29 cellular contexts compared by ENCODE assay signal in genomic region chr22:43667658-43668057, GRCh38.
"Had no signal": no experiment of that assay in that cellular context is flagged by ENCODE, and none has a peak within 500 bp of the region (broad histone marks: within the 10 kb centered on the region; RNA-seq: fewer than 3 reads in every experiment).

No MANE protein-coding gene starts in this region.

- H3K4me3 Mint-ChIP-seq: activated CD4-positive, alpha-beta memory T cell treated with anti-CD3 and anti-CD28 coated beads for 36 hours; activated CD4-positive, alpha-beta T cell treated with anti-CD3 and anti-CD28 coated beads for 36 hours; activated CD4-positive, alpha-beta T cell treated with anti-CD3 and anti-CD28 coated beads, Interleukin-2, amount 10 ng/mL, durations not matched to agents 24 days and 14 days; activated CD8-positive, alpha-beta memory T cell treated with anti-CD3 and anti-CD28 coated beads, Interleukin-2, amount 10 ng/mL, durations not matched to agents 7 days and 5 days; activated CD8-positive, alpha-beta T cell treated with anti-CD3 and anti-CD28 coated beads, Interleukin-2, amount 10 ng/mL, durations not matched to agents 7 days and 5 days; activated naive CD4-positive, alpha-beta T cell treated with anti-CD3 and anti-CD28 coated beads, Interleukin-2, amount 10 ng/mL, durations not matched to agents 7 days and 5 days; activated naive CD8-positive, alpha-beta T cell treated with anti-CD3 and anti-CD28 coated beads, Interleukin-2, amount 10 ng/mL, durations not matched to agents 7 days and 5 days; activated T-helper 1 cell treated with anti-CD3 and anti-CD28 coated beads, Interleukin-12 subunit alpha, Interleukin-12 subunit beta, Interleukin-2, Interleukin-4 antibody, amounts not matched to agents 30 ng/mL and 10 ng/mL and 1 ng/mL, durations not matched to agents 14 hours and 24 hours and 36 hours; brain had no signal

- H3K4me1 ChIP-seq: ascending aorta, breast epithelium, colonic mucosa had no signal

- H3K36me3 ChIP-seq: ascending aorta, breast epithelium, cardiac muscle cell, colonic mucosa had no signal

- H3K27ac Mint-ChIP-seq: activated CD4-positive, alpha-beta memory T cell treated with anti-CD3 and anti-CD28 coated beads for 36 hours; activated CD4-positive, alpha-beta T cell treated with anti-CD3 and anti-CD28 coated beads for 36 hours; activated CD4-positive, alpha-beta T cell treated with anti-CD3 and anti-CD28 coated beads, Interleukin-2, amount 10 ng/mL, durations not matched to agents 24 days and 14 days; activated CD8-positive, alpha-beta memory T cell treated with anti-CD3 and anti-CD28 coated beads, Interleukin-2, amount 10 ng/mL, durations not matched to agents 7 days and 5 days; activated CD8-positive, alpha-beta T cell treated with anti-CD3 and anti-CD28 coated beads, Interleukin-2, amount 10 ng/mL, durations not matched to agents 7 days and 5 days; activated naive CD4-positive, alpha-beta T cell treated with anti-CD3 and anti-CD28 coated beads, Interleukin-2, amount 10 ng/mL, durations not matched to agents 7 days and 5 days; activated naive CD4-positive, alpha-beta T cell treated with anti-CD3 and anti-CD28 coated beads, Interleukin-2, amount 50 U/mL, for 72 hours; activated naive CD8-positive, alpha-beta T cell treated with anti-CD3 and anti-CD28 coated beads, Interleukin-2, amount 10 ng/mL, durations not matched to agents 7 days and 5 days; activated T-helper 1 cell treated with anti-CD3 and anti-CD28 coated beads, Interleukin-12 subunit alpha, Interleukin-12 subunit beta, Interleukin-2, Interleukin-4 antibody, amounts not matched to agents 30 ng/mL and 10 ng/mL and 1 ng/mL, durations not matched to agents 14 hours and 24 hours and 36 hours; activated T-helper 2 cell treated with anti-CD3 and anti-CD28 coated beads, Interferon-gamma antibody, Interleukin-2, Interleukin-4, amounts not matched to agents 10 μg/mL and 5 μg/mL and 100 μg/mL, durations not matched to agents 14 hours and 24 hours and 36 hours had no signal

- H3K36me3 Mint-ChIP-seq: activated CD4-positive, alpha-beta memory T cell treated with anti-CD3 and anti-CD28 coated beads for 36 hours; activated CD8-positive, alpha-beta memory T cell treated with anti-CD3 and anti-CD28 coated beads, Interleukin-2, amount 10 ng/mL, durations not matched to agents 7 days and 5 days; activated naive CD4-positive, alpha-beta T cell treated with anti-CD3 and anti-CD28 coated beads, Interleukin-2, amount 10 ng/mL, durations not matched to agents 7 days and 5 days; activated naive CD4-positive, alpha-beta T cell treated with anti-CD3 and anti-CD28 coated beads, Interleukin-2, amount 50 U/mL, for 72 hours; activated naive CD8-positive, alpha-beta T cell treated with anti-CD3 and anti-CD28 coated beads, Interleukin-2, amount 10 ng/mL, durations not matched to agents 7 days and 5 days had no signal

- H3K9me3 Mint-ChIP-seq: activated CD4-positive, alpha-beta memory T cell treated with anti-CD3 and anti-CD28 coated beads for 36 hours; activated CD4-positive, alpha-beta T cell treated with anti-CD3 and anti-CD28 coated beads, Interleukin-2, amount 10 ng/mL, durations not matched to agents 24 days and 14 days; activated naive CD4-positive, alpha-beta T cell treated with anti-CD3 and anti-CD28 coated beads, Interleukin-2, amount 10 ng/mL, durations not matched to agents 7 days and 5 days; activated naive CD4-positive, alpha-beta T cell treated with anti-CD3 and anti-CD28 coated beads, Interleukin-2, amount 50 U/mL, for 72 hours; activated naive CD8-positive, alpha-beta T cell treated with anti-CD3 and anti-CD28 coated beads, Interleukin-2, amount 10 ng/mL, durations not matched to agents 7 days and 5 days; activated T-helper 1 cell treated with anti-CD3 and anti-CD28 coated beads, Interleukin-12 subunit alpha, Interleukin-12 subunit beta, Interleukin-2, Interleukin-4 antibody, amounts not matched to agents 30 ng/mL and 10 ng/mL and 1 ng/mL, durations not matched to agents 14 hours and 24 hours and 36 hours; activated T-helper 2 cell treated with anti-CD3 and anti-CD28 coated beads, Interferon-gamma antibody, Interleukin-2, Interleukin-4, amounts not matched to agents 10 μg/mL and 5 μg/mL and 100 μg/mL, durations not matched to agents 14 hours and 24 hours and 36 hours had no signal

- ATAC-seq: activated CD4-positive, alpha-beta T cell treated with anti-CD3 and anti-CD28 coated beads for 36 hours; activated CD8-positive, alpha-beta memory T cell treated with anti-CD3 and anti-CD28 coated beads, Interleukin-2, amount 10 ng/mL, durations not matched to agents 7 days and 5 days; activated CD8-positive, alpha-beta T cell treated with anti-CD3 and anti-CD28 coated beads, Interleukin-2, amount 10 ng/mL, durations not matched to agents 7 days and 5 days; activated naive CD4-positive, alpha-beta T cell treated with anti-CD3 and anti-CD28 coated beads, Interleukin-2, amount 50 U/mL, for 72 hours had no signal

- DNase-seq: activated CD4-positive, alpha-beta memory T cell treated with anti-CD3 and anti-CD28 coated beads for 36 hours; activated CD4-positive, alpha-beta T cell treated with anti-CD3 and anti-CD28 coated beads for 36 hours; activated CD4-positive, alpha-beta T cell treated with anti-CD3 and anti-CD28 coated beads, Interleukin-2, amount 10 ng/mL, durations not matched to agents 24 days and 14 days; activated CD4-positive, CD25-positive, alpha-beta regulatory T cell; activated CD4-positive, CD25-positive, alpha-beta regulatory T cell treated with anti-CD3 and anti-CD28 coated beads, Interleukin-2, amount 50 U/mL, for 72 hours; activated CD8-positive, alpha-beta memory T cell treated with anti-CD3 and anti-CD28 coated beads, Interleukin-2, amount 10 ng/mL, durations not matched to agents 7 days and 5 days; activated CD8-positive, alpha-beta memory T cell treated with anti-CD3 and anti-CD28 coated beads, Interleukin-2, amount 50 U/mL, for 4 hours; activated CD8-positive, alpha-beta T cell treated with anti-CD3 and anti-CD28 coated beads, Interleukin-2, amount 10 ng/mL, durations not matched to agents 7 days and 5 days; activated gamma-delta T cell; activated naive CD4-positive, alpha-beta T cell; activated naive CD4-positive, alpha-beta T cell treated with anti-CD3 and anti-CD28 coated beads, Interleukin-2, amount 10 ng/mL, durations not matched to agents 7 days and 5 days; activated naive CD8-positive, alpha-beta T cell treated with anti-CD3 and anti-CD28 coated beads, Interleukin-2, amount 10 ng/mL, durations not matched to agents 7 days and 5 days; activated T-cell treated with anti-CD3 and anti-CD28 coated beads, Interleukin-2, amount 50 U/mL, for 1 hour; activated T-cell treated with anti-CD3 and anti-CD28 coated beads, Interleukin-2, amount 50 U/mL, for 48 hours; central memory CD4-positive, alpha-beta T cell; cerebellar nuclear complex; colonic mucosa; effector CD8-positive, alpha-beta T cell; foreskin fibroblast; head of caudate nucleus; T-helper 2 cell had no signal

- H3K27ac ChIP-seq: ascending aorta, breast epithelium, cardiac muscle cell, colonic mucosa, epithelial cell of prostate had no signal

- H3K4me1 Mint-ChIP-seq: activated CD4-positive, alpha-beta T cell treated with anti-CD3 and anti-CD28 coated beads for 36 hours; activated CD4-positive, alpha-beta T cell treated with anti-CD3 and anti-CD28 coated beads, Interleukin-2, amount 10 ng/mL, durations not matched to agents 24 days and 14 days; activated CD8-positive, alpha-beta memory T cell treated with anti-CD3 and anti-CD28 coated beads, Interleukin-2, amount 10 ng/mL, durations not matched to agents 7 days and 5 days; activated naive CD4-positive, alpha-beta T cell treated with anti-CD3 and anti-CD28 coated beads, Interleukin-2, amount 10 ng/mL, durations not matched to agents 7 days and 5 days; activated naive CD8-positive, alpha-beta T cell treated with anti-CD3 and anti-CD28 coated beads, Interleukin-2, amount 10 ng/mL, durations not matched to agents 7 days and 5 days had no signal

- H3K27me3 Mint-ChIP-seq: activated CD4-positive, alpha-beta memory T cell treated with anti-CD3 and anti-CD28 coated beads for 36 hours; activated CD4-positive, alpha-beta T cell treated with anti-CD3 and anti-CD28 coated beads, Interleukin-2, amount 10 ng/mL, durations not matched to agents 24 days and 14 days; activated naive CD8-positive, alpha-beta T cell treated with anti-CD3 and anti-CD28 coated beads, Interleukin-2, amount 10 ng/mL, durations not matched to agents 7 days and 5 days; brain had no signal

- H3K4me3 ChIP-seq: ascending aorta, breast epithelium, cardiac muscle cell, colonic mucosa had no signal

- H3K27me3 ChIP-seq: ascending aorta, breast epithelium, cardiac muscle cell, colonic mucosa had no signal

- H3K9me3 ChIP-seq: ascending aorta, breast epithelium, colonic mucosa had no signal
